9 cellular contexts compared by ENCODE assay signal in genomic region chr14:51006781-51007211, GRCh38.
DNase-seq lines count a peak whose midpoint lies in the region; ATAC-seq and TF ChIP-seq lines count a peak whose summit lies in the region.
"Had no signal": no experiment of that assay in that cellular context is flagged by ENCODE, and none has a peak within 500 bp of the region (broad histone marks: within the 10 kb centered on the region; RNA-seq: fewer than 3 reads in every experiment).

No MANE protein-coding gene starts in this region.

- TF ChIP-seq CTCF in dorsolateral prefrontal cortex (IDR thresholded peaks at IDR 0.05 in 54 of 56, conservative IDR thresholded peaks at IDR 0.05 in 2 of 56; ENCODE audit: low read depth in 1 of 56, partially characterized antibody in 56 of 56) (peak in 2 of 56 donors; percentile 18 to 24), neural crest cell (conservative IDR thresholded peaks at IDR 0.05) (no peak), GM20000 (IDR thresholded peaks at IDR 0.05; ENCODE audit: extremely low read depth, missing control alignments) (no peak)

- no peaks in the 10 kb centered on the region for H3K27me3 Mint-ChIP-seq in neural crest cell (ENCODE audit: low read depth)

- H3K4me3 Mint-ChIP-seq in neural crest cell: peak overlapping the region; percentile 68

- no peaks in the 10 kb centered on the region for H3K27me3 ChIP-seq in dorsolateral prefrontal cortex

- peak overlapping the region; percentile 59 to 92 (median 83) for H3K27ac ChIP-seq in dorsolateral prefrontal cortex

- H3K4me1 Mint-ChIP-seq in neural crest cell: peaks cover 62% of the 10 kb centered on the region

- no peaks in the 10 kb centered on the region for H3K9me3 Mint-ChIP-seq in neural crest cell

- DNase-seq in C1 segment of cervical spinal cord (lab: John Stamatoyannopoulos, UW) (peak in 12 of 14 donors; percentile 19 to 98 (median 68)), NCI-H446 treated with DMSO at 0.1 percent for 48 hours (lab: John Stamatoyannopoulos, UW) (peak; percentile 97), dorsolateral prefrontal cortex (peak in 9 of 10 donors; percentile 66 to 86 (median 74)), neural crest cell (ENCODE audit: low read depth, low spot score) (peak; percentile 12), ureter (ENCODE audit: low spot score) (no peak), NCI-H187 (lab: John Stamatoyannopoulos, UW) (no peak), GM20000 (ENCODE audit: low spot score) (no peak)
- DNase-seq: NCI-H345 had no signal

- ATAC-seq in HG02610 (IDR thresholded peaks at IDR 0.05; ENCODE audit: unreplicated experiment): no peak

- intact Hi-C loops in dorsolateral prefrontal cortex (cut with DNase I): loop anchor here in 1 of 2 donors (5.0 kb wide), 1 partner anchor 86 kb away; no protein-coding TSS in a partner anchor

- H3K36me3 Mint-ChIP-seq in neural crest cell (ENCODE audit: low read depth): peaks cover 9% of the 10 kb centered on the region

- peak overlapping the region; percentile 95 for H3K27ac Mint-ChIP-seq in neural crest cell (ENCODE audit: unreplicated experiment)

- H3K4me3 ChIP-seq in dorsolateral prefrontal cortex: peak overlapping the region in 9 of 59 donors; percentile 4 to 32 (median 17)

Comparison
In these comparisons a context has a peak if more than half of its experiments do, and no peak if none do; other contexts are left out.
1. DNase-seq: peak in C1 segment of cervical spinal cord (12 of 14), NCI-H446 treated with DMSO at 0.1 percent for 48 hours (single experiment), dorsolateral prefrontal cortex (9 of 10) and neural crest cell (single experiment); none in ureter (single experiment), NCI-H187 (0 of 2) and GM20000 (single experiment).